1 cellular context compared by ENCODE assay signal in the genomic region with DNA sequence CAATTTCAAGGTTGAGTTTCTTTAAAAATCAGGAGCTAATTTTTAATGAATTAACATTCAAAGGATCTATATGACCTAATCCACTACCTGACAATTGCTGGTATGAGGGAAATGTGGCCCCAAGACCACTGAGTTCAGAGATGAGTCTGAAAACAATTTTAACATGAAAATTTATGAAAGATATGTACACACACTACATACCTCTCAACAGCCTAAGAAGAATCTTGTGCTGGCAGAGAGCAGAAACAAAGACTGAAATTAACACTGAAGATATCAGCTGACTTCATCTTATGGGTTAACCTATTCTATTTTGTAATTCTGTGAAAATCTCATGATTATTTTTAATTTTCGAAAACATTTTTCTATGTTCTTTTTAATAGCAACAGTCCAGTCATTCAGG.
TF ChIP-seq lines count a peak whose summit lies in the region.

No MANE protein-coding gene starts in this region.

TF ChIP-seq in GM23338, 12 proteins besides CTCF, POLR2A, EP300 and RAD21:
- TF ChIP-seq STAT1 (IDR thresholded peaks at IDR 0.05; ENCODE audit: unreplicated experiment) (no peak), NANOG (IDR thresholded peaks at IDR 0.05; ENCODE audit: borderline replicate concordance) (no peak), REST (IDR thresholded peaks at IDR 0.05; ENCODE audit: unreplicated experiment) (no peak), ZNF331 (CRISPR knock-in tag; IDR thresholded peaks at IDR 0.05; ENCODE audit: low read depth) (no peak), JUNB (IDR thresholded peaks at IDR 0.05; ENCODE audit: unreplicated experiment) (no peak), CREB1 (CRISPR knock-in tag; IDR thresholded peaks at IDR 0.05; ENCODE audit: low read depth) (no peak), EZH2 (IDR thresholded peaks at IDR 0.05; ENCODE audit: low read depth, unreplicated experiment) (no peak), ETS1 (IDR thresholded peaks at IDR 0.05) (no peak), EZH2phosphoT487 (IDR thresholded peaks at IDR 0.05; ENCODE audit: unreplicated experiment) (no peak), ZNF114 (CRISPR knock-in tag; IDR thresholded peaks at IDR 0.05) (no peak), ZNF462 (CRISPR knock-in tag; IDR thresholded peaks at IDR 0.05) (no peak), POLR2AphosphoS5 (IDR thresholded peaks at IDR 0.05; ENCODE audit: low read depth) (no peak)
